In the genomic region with DNA sequence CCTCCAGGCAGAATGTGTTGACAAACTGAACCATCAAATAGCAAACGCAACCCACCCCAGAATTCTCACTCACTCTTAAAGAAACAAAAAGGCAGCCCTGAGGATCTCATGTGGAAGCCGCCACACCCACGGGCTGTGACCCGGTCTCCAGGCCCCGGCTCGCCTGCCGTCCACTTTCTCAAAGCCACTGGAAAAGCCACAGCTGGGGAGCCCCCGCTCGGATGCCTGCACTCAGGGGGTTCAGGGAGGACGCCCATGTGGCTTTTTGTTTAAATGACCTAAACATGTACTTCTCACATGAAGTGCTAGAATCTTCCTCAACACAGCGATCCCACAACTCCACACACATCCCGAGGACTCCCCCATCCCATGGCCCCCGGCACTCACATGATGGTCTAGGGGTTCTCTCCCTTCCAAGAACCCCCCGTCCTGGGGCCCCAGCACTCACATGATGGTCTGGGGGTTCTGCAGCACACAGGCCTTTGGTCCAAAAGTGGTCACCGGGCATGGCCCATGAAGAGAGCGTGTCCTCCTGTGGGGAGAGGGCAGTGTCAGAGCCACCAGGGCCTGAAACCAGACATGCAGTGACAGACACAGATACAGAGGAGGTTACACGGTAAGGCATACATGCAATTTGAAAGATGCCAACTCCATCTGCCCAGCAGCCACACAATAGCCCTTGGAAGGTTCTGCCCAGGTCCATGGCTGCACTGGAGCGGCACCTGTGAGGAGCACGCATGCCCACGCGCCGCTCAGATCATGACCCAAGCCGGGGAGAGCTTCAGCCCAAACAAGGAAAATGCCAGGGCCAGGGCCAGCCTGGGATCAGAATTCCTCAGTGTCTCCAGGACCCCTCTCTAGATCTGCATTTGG, we compare ENCODE assay signal across 15 cellular contexts.
"Had no signal": no experiment of that assay in that cellular context is flagged by ENCODE, and none has a peak within 500 bp of the region (broad histone marks: within the 10 kb centered on the region; RNA-seq: fewer than 3 reads in every experiment).

No MANE protein-coding gene starts in this region.

- H3K27me3 ChIP-seq: gastroesophageal sphincter, upper lobe of left lung had no signal

- H3K9me3 ChIP-seq: gastroesophageal sphincter, upper lobe of left lung had no signal

- H3K4me3 Mint-ChIP-seq: activated CD8-positive, alpha-beta T cell treated with anti-CD3 and anti-CD28 coated beads for 36 hours; mesothelial cell of epicardium; neural crest cell had no signal

- H3K27ac Mint-ChIP-seq: activated CD8-positive, alpha-beta T cell treated with anti-CD3 and anti-CD28 coated beads for 36 hours; mesothelial cell of epicardium had no signal

- H3K27me3 Mint-ChIP-seq: activated CD8-positive, alpha-beta T cell treated with anti-CD3 and anti-CD28 coated beads for 36 hours had no signal

- H3K4me3 ChIP-seq: gastroesophageal sphincter, upper lobe of left lung had no signal

- H3K9me3 Mint-ChIP-seq: activated CD8-positive, alpha-beta T cell treated with anti-CD3 and anti-CD28 coated beads for 36 hours; mesothelial cell of epicardium; neural crest cell had no signal

- DNase-seq: activated CD4-positive, alpha-beta T cell treated with anti-CD3 and anti-CD28 coated beads for 1 hour; activated CD8-positive, alpha-beta memory T cell treated with anti-CD3 and anti-CD28 coated beads, Interleukin-2, amount 50 U/mL, for 4 hours; activated CD8-positive, alpha-beta T cell treated with anti-CD3 and anti-CD28 coated beads for 36 hours; activated naive CD4-positive, alpha-beta T cell; central memory CD4-positive, alpha-beta T cell; cortex of kidney; effector CD8-positive, alpha-beta T cell; left ventricle myocardium superior; small intestine; stimulated activated naive CD4-positive, alpha-beta T cell; upper lobe of left lung had no signal

- H3K4me1 Mint-ChIP-seq: mesothelial cell of epicardium had no signal

- ATAC-seq: activated CD8-positive, alpha-beta T cell treated with anti-CD3 and anti-CD28 coated beads for 36 hours; gastroesophageal sphincter; left ventricle myocardium superior had no signal

- H3K27ac ChIP-seq: epithelial cell of prostate, gastroesophageal sphincter, upper lobe of left lung had no signal
